Comparison of ENCODE assay signal across 5 cellular contexts in the genomic region with DNA sequence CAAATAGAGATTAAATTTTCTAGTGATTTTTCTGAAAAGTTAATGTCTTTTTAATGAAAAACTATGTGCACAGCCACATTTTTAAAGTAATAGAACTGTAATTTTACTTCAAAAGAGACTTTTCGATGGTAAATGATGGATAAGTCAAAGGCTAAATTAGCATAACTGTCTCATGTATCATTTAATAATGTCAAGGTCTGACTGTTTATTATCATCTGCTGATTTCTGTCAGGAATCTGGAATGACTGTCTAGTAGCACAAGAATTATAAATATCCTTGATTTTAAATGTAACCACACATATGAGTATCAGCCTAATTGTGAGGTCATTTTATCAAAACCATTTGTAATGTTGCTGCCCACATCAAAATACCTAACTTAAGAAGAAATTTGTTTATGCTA.
"Had no signal": no experiment of that assay in that cellular context is flagged by ENCODE, and none has a peak within 500 bp of the region (broad histone marks: within the 10 kb centered on the region; RNA-seq: fewer than 3 reads in every experiment).

No MANE protein-coding gene starts in this region.

- H3K4me3 ChIP-seq: K562 had no signal

- ATAC-seq: HepG2, K562 had no signal

- DNase-seq: IMR-90, KBM-7 had no signal

- H3K27ac ChIP-seq: HL-60 had no signal
